Comparison of ENCODE assay signal across 23 cellular contexts in the genomic region with DNA sequence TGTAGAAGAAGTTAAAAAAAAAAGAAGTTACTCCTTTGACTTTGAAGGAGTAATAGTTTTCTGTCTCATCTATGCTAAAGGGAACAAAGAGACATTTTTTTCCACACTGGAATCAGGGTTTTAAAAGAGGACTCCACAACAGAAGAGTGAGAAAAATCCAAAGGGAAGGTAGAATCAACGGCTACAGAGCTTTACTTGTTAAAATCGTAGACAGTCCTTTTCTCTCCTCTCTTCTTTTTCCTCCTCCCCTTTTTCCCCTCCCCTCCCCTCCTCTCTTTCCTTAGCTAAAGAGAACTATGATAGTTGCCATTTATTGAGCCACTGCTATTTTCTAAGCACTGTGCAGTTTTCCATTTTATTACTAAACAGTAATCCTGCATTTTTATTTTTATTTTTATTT.
"Had no signal": no experiment of that assay in that cellular context is flagged by ENCODE, and none has a peak within 500 bp of the region (broad histone marks: within the 10 kb centered on the region; RNA-seq: fewer than 3 reads in every experiment).

No MANE protein-coding gene starts in this region.

- H3K9me3 Mint-ChIP-seq: activated naive CD4-positive, alpha-beta T cell treated with anti-CD3 and anti-CD28 coated beads, Interleukin-2, amount 50 U/mL, for 24 hours; dendritic cell treated with granulocyte-macrophage colony-stimulating factor and Interleukin-4, amounts not matched to agents 40 ng/mL and 50 ng/mL, for 4 days; immature natural killer cell; natural killer cell; type B pancreatic cell had no signal

- H3K9me3 ChIP-seq: ascending aorta, ovary, psoas muscle, stomach had no signal

- H3K4me1 ChIP-seq: ascending aorta, psoas muscle had no signal

- H3K4me3 Mint-ChIP-seq: activated naive CD4-positive, alpha-beta T cell treated with anti-CD3 and anti-CD28 coated beads, Interleukin-2, amount 50 U/mL, for 24 hours; dendritic cell treated with granulocyte-macrophage colony-stimulating factor and Interleukin-4, amounts not matched to agents 40 ng/mL and 50 ng/mL, for 4 days; immature natural killer cell; natural killer cell; type B pancreatic cell had no signal

- H3K36me3 ChIP-seq: ascending aorta, ovary, stomach had no signal

- H3K27ac Mint-ChIP-seq: activated naive CD4-positive, alpha-beta T cell treated with anti-CD3 and anti-CD28 coated beads, Interleukin-2, amount 50 U/mL, for 24 hours; dendritic cell treated with granulocyte-macrophage colony-stimulating factor and Interleukin-4, amounts not matched to agents 40 ng/mL and 50 ng/mL, for 4 days; immature natural killer cell; natural killer cell; type B pancreatic cell had no signal

- H3K27me3 ChIP-seq: ascending aorta, ovary, stomach had no signal

- H3K27ac ChIP-seq: ascending aorta, ovary, psoas muscle, skin epidermis, stomach had no signal

- DNase-seq: activated CD4-positive, CD25-positive, alpha-beta regulatory T cell treated with anti-CD3 and anti-CD28 coated beads, Interleukin-2, amount 50 U/mL, for 72 hours; activated CD8-positive, alpha-beta memory T cell treated with anti-CD3 and anti-CD28 coated beads for 24 hours; activated CD8-positive, alpha-beta memory T cell treated with anti-CD3 and anti-CD28 coated beads, Interleukin-2, amount 50 U/mL, for 48 hours; activated effector memory CD4-positive, alpha-beta T cell treated with Interleukin-2 at 50 U/mL for 16 hours; activated T-cell treated with anti-CD3 and anti-CD28 coated beads, Interleukin-2, amount 50 U/mL, for 48 hours; effector CD8-positive, alpha-beta T cell; immature natural killer cell; kidney glomerular epithelial cell; left ventricle myocardium superior; mesenchymal stem cell; natural killer cell; ovary; psoas muscle; right cardiac atrium; stomach; T-helper 1 cell; T-helper 9 cell had no signal

- H3K36me3 Mint-ChIP-seq: natural killer cell had no signal

- H3K4me3 ChIP-seq: ascending aorta, ovary, psoas muscle, skin epidermis, stomach had no signal

- ATAC-seq: esophagus mucosa, left ventricle myocardium superior, natural killer cell, psoas muscle, right cardiac atrium had no signal

- H3K27me3 Mint-ChIP-seq: activated naive CD4-positive, alpha-beta T cell treated with anti-CD3 and anti-CD28 coated beads, Interleukin-2, amount 50 U/mL, for 24 hours; dendritic cell treated with granulocyte-macrophage colony-stimulating factor and Interleukin-4, amounts not matched to agents 40 ng/mL and 50 ng/mL, for 4 days; type B pancreatic cell had no signal
